4 cellular contexts compared by ENCODE assay signal in genomic region chr4:59838236-59838635, GRCh38.
"Had no signal": no experiment of that assay in that cellular context is flagged by ENCODE, and none has a peak within 500 bp of the region (broad histone marks: within the 10 kb centered on the region; RNA-seq: fewer than 3 reads in every experiment).

No MANE protein-coding gene starts in this region.

- H3K9me3 Mint-ChIP-seq: GM23338 had no signal

- H2AFZ ChIP-seq: GM23338 had no signal

- H3K4me1 Mint-ChIP-seq: GM23338, H9 had no signal

- ATAC-seq: GM23338 had no signal

- H3K27ac Mint-ChIP-seq: GM23338, H9 had no signal

- H3K4me3 Mint-ChIP-seq: GM23338, H9 had no signal

- H3K4me3 ChIP-seq: GM23338 had no signal

- H3K4me2 ChIP-seq: GM23338 had no signal

- DNase-seq: H9, HCEC 1CT, IMR-90 had no signal
